1 cellular context compared by ENCODE assay signal in the genomic region with DNA sequence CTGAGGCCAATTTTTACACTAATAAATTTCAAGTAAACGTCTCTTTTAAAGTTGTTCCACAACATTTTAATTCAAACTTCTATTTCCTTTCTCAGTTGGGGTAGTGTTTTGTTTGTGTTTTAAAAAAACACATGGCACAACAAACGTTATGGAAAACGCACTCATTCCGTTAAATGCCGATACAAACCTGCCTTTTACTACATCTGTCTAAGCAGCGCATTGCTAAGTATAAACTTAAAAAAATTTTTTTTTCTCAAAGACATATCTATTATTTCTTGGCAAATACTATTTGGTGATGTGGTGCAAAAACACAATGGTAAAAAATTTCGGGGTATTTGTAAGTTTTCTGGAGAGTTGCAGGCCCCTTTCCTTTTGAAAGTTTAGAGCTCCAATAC.
TF ChIP-seq lines count a peak whose summit lies in the region.

No MANE protein-coding gene starts in this region.

TF ChIP-seq in IMR-90, 13 proteins besides CTCF, POLR2A, EP300 and RAD21 (continued from another document):
- TF ChIP-seq MAZ (IDR thresholded peaks at IDR 0.05; ENCODE audit: borderline replicate concordance, low read depth, low read length) (no peak), CHD1 (IDR thresholded peaks at IDR 0.05; ENCODE audit: low read depth, low read length) (no peak), CEBPB (IDR thresholded peaks at IDR 0.05; ENCODE audit: low read depth, low read length) (no peak)
